Comparison of ENCODE assay signal across 8 cellular contexts in the genomic region with DNA sequence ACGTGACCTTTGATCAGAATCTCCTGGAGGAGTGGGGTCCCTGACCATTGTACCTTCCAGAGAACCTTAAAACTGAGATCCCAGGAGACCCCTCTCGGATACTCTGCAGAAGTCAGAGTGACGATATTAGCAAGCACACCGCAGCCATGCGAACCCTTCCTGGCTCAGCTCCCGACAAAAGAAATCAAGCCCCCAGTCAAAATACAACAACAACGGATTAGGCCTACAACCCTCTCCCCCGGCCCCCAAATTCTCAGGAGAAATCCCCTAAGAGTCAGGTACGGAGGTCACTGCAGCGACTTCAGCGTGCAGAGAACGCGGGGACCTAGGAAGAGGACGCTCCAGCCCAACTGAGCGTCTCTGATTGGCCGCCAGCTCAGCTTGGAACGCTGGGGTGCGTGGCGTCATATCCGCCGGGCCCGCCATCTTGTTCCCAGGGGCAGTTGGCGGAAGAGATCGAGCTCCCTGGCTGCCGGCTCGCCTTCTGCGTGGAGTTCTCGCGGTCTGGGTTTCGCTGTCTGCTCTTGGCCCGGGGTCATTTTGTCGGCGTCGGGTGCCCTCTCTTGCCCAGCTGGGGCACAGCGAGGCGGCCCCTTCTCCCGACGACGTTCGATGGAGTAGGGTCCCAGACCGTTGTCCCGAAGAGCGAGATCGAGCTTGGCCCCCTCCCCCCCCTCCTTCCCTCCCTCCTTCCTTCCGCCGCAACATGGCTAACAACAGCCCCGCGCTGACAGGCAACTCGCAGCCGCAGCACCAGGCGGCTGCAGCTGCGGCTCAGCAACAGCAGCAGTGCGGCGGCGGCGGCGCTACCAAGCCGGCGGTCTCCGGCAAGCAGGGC. TPM values are rescaled to one million over a fixed set of nuclear protein-coding genes. Genes with fewer than 3 reads are reported as not detected.
DNase-seq lines count a peak whose midpoint lies in the region; ATAC-seq and TF ChIP-seq lines count a peak whose summit lies in the region.

Gene PRPF38B (plus strand): TSS at position 425 of the 838 bp plus-strand sequence. CDS start 282 bp downstream, at position 707.

- H3K27ac Mint-ChIP-seq in activated B cell treated with CpG ODN at 0.5 μM for 24 hours = peak within 1 kb of the TSS; percentile 98

- no peaks in the 10 kb centered on the region for H3K27me3 Mint-ChIP-seq in activated B cell treated with CpG ODN at 0.5 μM for 24 hours

- peak within 1 kb of the TSS; percentile 99 for H3K27ac ChIP-seq in caudate nucleus (ENCODE audit: low read depth, low read length)

- no peak for DNase-seq in AG04449 (ENCODE audit: low read depth, low spot score)
- peak; percentile 93 for DNase-seq in NCI-H226
- DNase-seq in activated B cell treated with CpG ODN at 0.5 μM for 24 hours = peak; percentile 91
- DNase-seq in caudate nucleus (lab: John Stamatoyannopoulos, UW) = peak; percentile 48 to 96 (median 91)
- DNase-seq in inferior parietal cortex (ENCODE audit: extremely low spot score) = peak; percentile 95
- DNase-seq in stimulated activated CD4-positive, alpha-beta T cell treated with anti-CD3 and anti-CD28 coated beads, Interleukin-12 subunit alpha, Interleukin-12 subunit beta, amount 100 ng/mL, for 24 hours (ENCODE audit: low read depth in 2 of 2) = peak; percentile 85 to 89

- H3K4me1 Mint-ChIP-seq in activated B cell treated with CpG ODN at 0.5 μM for 24 hours = peaks cover 46% of the 10 kb centered on the region

- H3K4me3 Mint-ChIP-seq in activated B cell treated with CpG ODN at 0.5 μM for 24 hours = peak within 1 kb of the TSS; percentile 99

- no peaks in the 10 kb centered on the region for H3K9me3 Mint-ChIP-seq in activated B cell treated with CpG ODN at 0.5 μM for 24 hours

- POLR2A ChIA-PET in AG04449 (lab: Yijun Ruan, JAX) = interaction anchor here (0.6 to 2.2 kb wide), 10 partner anchors 10 to 491 kb away, joined by 3 to 8 read pairs (median 4); partner anchors contain the start of genes HENMT1 and STXBP3
- POLR2A ChIA-PET in activated B cell treated with CpG ODN at 0.5 μM for 24 hours (lab: Charles Lee) = interaction anchor here (0.6 to 2.7 kb wide), 38 partner anchors 8 to 1343 kb away, joined by 3 to 110 read pairs (median 5); partner anchors contain the start of genes ATXN7L2, CLCC1, EEIG2 and GPSM2

- H3K36me3 Mint-ChIP-seq in activated B cell treated with CpG ODN at 0.5 μM for 24 hours (ENCODE audit: low read depth) = peaks cover 45% of the 10 kb centered on the region

- ATAC-seq in GM18873 (IDR thresholded peaks at IDR 0.05; ENCODE audit: low FRiP score, unreplicated experiment) (peak; percentile 82), HG03139 (IDR thresholded peaks at IDR 0.05; ENCODE audit: unreplicated experiment) (peak; percentile 88), activated B cell treated with CpG ODN at 0.5 μM for 24 hours (ENCODE audit: low read depth) (peak; percentile 89)

- TF ChIP-seq CTCF in AG04449 (IDR thresholded peaks at IDR 0.05; ENCODE audit: insufficient read depth, low read length, missing control alignments) (no peak), activated B cell treated with CpG ODN at 0.5 μM for 24 hours (IDR thresholded peaks at IDR 0.05) (no peak)

- H3K4me3 ChIP-seq in AG04449 (ENCODE audit: low read depth, low read length) = peak within 1 kb of the TSS; percentile 85

- intact Hi-C loops in activated B cell treated with CpG ODN at 0.5 μM for 24 hours (cut with micrococcal nuclease) = loop anchor here (1.0 to 5.0 kb wide), 11 partner anchors 31 to 735 kb away; partner anchors contain the start of genes CLCC1, EEIG2, ELAPOR1 and HENMT1

- CTCF ChIA-PET in AG04449 (lab: Yijun Ruan, JAX) (interaction anchor here (1.0 to 2.5 kb wide), 10 partner anchors 10 to 209 kb away, joined by 3 to 10 read pairs (median 4); partner anchors contain the start of gene EEIG2), activated B cell treated with CpG ODN at 0.5 μM for 24 hours (lab: Charles Lee) (interaction anchor here (0.6 to 1.7 kb wide), 10 partner anchors 28 to 408 kb away, joined by 3 to 6 read pairs (median 4); partner anchors contain the start of gene HENMT1)

RNA-seq across cellular contexts. Expression of gene PRPF38B, which starts in this region (rescaled TPM):
- 77.3 and 88.1 TPM in 2 replicates for total RNA-seq in activated B cell treated with CpG ODN at 0.5 μM for 24 hours
